In the genomic region with DNA sequence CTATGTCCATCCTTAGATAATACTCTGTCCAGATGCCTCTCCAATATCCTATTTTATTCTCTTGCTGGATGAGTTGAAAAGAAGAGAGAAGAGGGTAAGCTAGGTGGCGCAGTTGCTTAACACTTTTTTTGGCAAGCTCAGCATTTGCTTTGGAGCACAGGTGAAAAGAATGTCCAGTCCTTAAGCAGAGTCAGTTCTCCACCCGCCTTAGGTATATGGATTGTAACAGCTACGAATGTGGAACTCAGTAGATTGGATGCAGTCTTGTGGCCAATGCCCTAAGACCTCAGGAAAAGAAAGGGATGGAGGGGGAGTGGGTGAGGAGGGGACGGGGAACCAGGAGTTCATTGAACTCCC, we compare ENCODE assay signal across 8 cellular contexts.
DNase-seq lines count a peak whose midpoint lies in the region; ATAC-seq and TF ChIP-seq lines count a peak whose summit lies in the region.

No MANE protein-coding gene starts in this region.

- no peak overlapping the region for H3K27ac Mint-ChIP-seq in activated CD4-positive, alpha-beta T cell treated with anti-CD3 and anti-CD28 coated beads for 36 hours
- no peak overlapping the region for H3K27ac Mint-ChIP-seq in T-cell

- no peaks in the 10 kb centered on the region for H3K9me3 ChIP-seq in colonic mucosa

- DNase-seq in activated CD4-positive, alpha-beta T cell treated with anti-CD3 and anti-CD28 coated beads for 36 hours: peak; percentile 68
- DNase-seq in activated CD4-positive, alpha-beta T cell treated with anti-CD3 and anti-CD28 coated beads for 1 hour: no peak
- peak; percentile 35 for DNase-seq in NCI-H1694 (lab: John Stamatoyannopoulos, UW)
- DNase-seq in T-cell: peak in 20 of 34 experiments; percentile 3 to 47 (median 20)
- peak; percentile 85 for DNase-seq in colonic mucosa
- DNase-seq in left colon: peak; percentile 69 to 76
- DNase-seq in stimulated activated CD4-positive, alpha-beta T cell treated with anti-CD3 and anti-CD28 coated beads, Interleukin-4, amount 100 ng/mL, for 24 hours: peak; percentile 37

- intact Hi-C loops in activated CD4-positive, alpha-beta T cell treated with anti-CD3 and anti-CD28 coated beads for 36 hours (cut with DNase I, micrococcal nuclease): loop anchor here (1.0 to 2.0 kb wide), 4 partner anchors 113 to 582 kb away; partner anchors contain the start of gene RELL1 (in 1 of the 2)
- intact Hi-C loops in colonic mucosa (cut with DNase I) (loop anchor here (5.0 to 10.0 kb wide), 2 partner anchors 72 to 114 kb away; no protein-coding TSS in a partner anchor), left colon (cut with DNase I, micrococcal nuclease) (no loop called here)

- POLR2A ChIA-PET in activated CD4-positive, alpha-beta T cell treated with anti-CD3 and anti-CD28 coated beads for 36 hours (lab: Charles Lee): no interaction called here
- POLR2A ChIA-PET in T-cell (lab: Charles Lee): no interaction called here

- no peaks in the 10 kb centered on the region for H3K4me1 ChIP-seq in colonic mucosa

- peak overlapping the region; percentile 57 for H3K4me3 ChIP-seq in colonic mucosa

- ATAC-seq in activated CD4-positive, alpha-beta T cell treated with anti-CD3 and anti-CD28 coated beads for 36 hours: peak; percentile 70
- ATAC-seq in HG02840 (IDR thresholded peaks at IDR 0.05; ENCODE audit: low FRiP score, unreplicated experiment) (peak; percentile 52), T-cell (replicated peaks in 1 of 4) (peak; percentile 25 to 52 (median 37)), left colon (peak; percentile 76)

- H3K36me3 ChIP-seq in colonic mucosa: no peaks in the 10 kb centered on the region

- CTCF ChIA-PET in activated CD4-positive, alpha-beta T cell treated with anti-CD3 and anti-CD28 coated beads for 36 hours (lab: Charles Lee): interaction anchor here (0.5 to 3.2 kb wide), 13 partner anchors 10 to 342 kb away, joined by 3 to 39 read pairs (median 4); no protein-coding TSS in a partner anchor
- CTCF ChIA-PET in T-cell (lab: Charles Lee): interaction anchor here (0.5 to 1.8 kb wide), 10 partner anchors 10 to 1714 kb away, joined by 3 to 16 read pairs (median 3); no protein-coding TSS in a partner anchor

- H3K27me3 Mint-ChIP-seq in activated CD4-positive, alpha-beta T cell treated with anti-CD3 and anti-CD28 coated beads for 36 hours: peaks cover 53% of the 10 kb centered on the region
- H3K27me3 Mint-ChIP-seq in T-cell: peaks cover 46 to 56% of the 10 kb centered on the region in 2 donors

- H3K36me3 Mint-ChIP-seq in activated CD4-positive, alpha-beta T cell treated with anti-CD3 and anti-CD28 coated beads for 36 hours (ENCODE audit: low read depth): no peaks in the 10 kb centered on the region
- H3K36me3 Mint-ChIP-seq in T-cell: no peaks in the 10 kb centered on the region

- H3K4me1 Mint-ChIP-seq in activated CD4-positive, alpha-beta T cell treated with anti-CD3 and anti-CD28 coated beads for 36 hours: peaks cover 15% of the 10 kb centered on the region
- peaks cover 14 to 19% (median 15%) of the 10 kb centered on the region in 3 donors for H3K4me1 Mint-ChIP-seq in T-cell

- peak; percentile 31 for TF ChIP-seq CTCF in colonic mucosa (IDR thresholded peaks at IDR 0.05)

- peak overlapping the region; percentile 53 for H3K4me3 Mint-ChIP-seq in activated CD4-positive, alpha-beta T cell treated with anti-CD3 and anti-CD28 coated beads for 36 hours
- H3K4me3 Mint-ChIP-seq in T-cell: peak overlapping the region; percentile 67 to 78 (median 69)

- peaks cover 7% of the 10 kb centered on the region for H3K27me3 ChIP-seq in colonic mucosa

- peak overlapping the region; percentile 73 for H3K27ac ChIP-seq in colonic mucosa

- H3K9me3 Mint-ChIP-seq in activated CD4-positive, alpha-beta T cell treated with anti-CD3 and anti-CD28 coated beads for 36 hours (ENCODE audit: low read depth): no peaks in the 10 kb centered on the region
- no peaks in the 10 kb centered on the region for H3K9me3 Mint-ChIP-seq in T-cell

- peak overlapping the region; percentile 15 to 88 for H3K9ac ChIP-seq in colonic mucosa (ENCODE audit: low read depth in 2 of 2, low read length in 2 of 2)

Comparison
In these comparisons a context has a peak if more than half of its experiments do, and no peak if none do; other contexts are left out.
1. intact Hi-C loops: an anchor here in activated CD4-positive, alpha-beta T cell treated with anti-CD3 and anti-CD28 coated beads for 36 hours (1.0 to 2.0 kb wide) and colonic mucosa (5.0 to 10.0 kb wide); none called in left colon.